ENCODE assay signal across 8 cellular contexts in genomic region chr2:196592912-196593881, GRCh38. TPM values are rescaled to one million over a fixed set of nuclear protein-coding genes. Genes with fewer than 3 reads are reported as not detected.
DNase-seq lines count a peak whose midpoint lies in the region; ATAC-seq lines count a peak whose summit lies in the region.

HECW2 (minus strand) TSS chr2:196593554.

- no peaks in the 10 kb centered on the region for H3K36me3 Mint-ChIP-seq in activated T-cell treated with anti-CD3 and anti-CD28 coated beads, Interleukin-2, amount 50 U/mL, for 24 hours (ENCODE audit: low read depth)
- H3K36me3 Mint-ChIP-seq in activated naive CD8-positive, alpha-beta T cell, result no peaks in the 10 kb centered on the region

- no peak within 1 kb of the TSS for H3K27ac Mint-ChIP-seq in activated T-cell treated with anti-CD3 and anti-CD28 coated beads, Interleukin-2, amount 50 U/mL, for 24 hours
- no peak within 1 kb of the TSS for H3K27ac Mint-ChIP-seq in activated naive CD8-positive, alpha-beta T cell

- intact Hi-C loops in head of caudate nucleus (cut with DNase I), result no loop called here

- peaks cover 79% of the 10 kb centered on the region for H3K27me3 Mint-ChIP-seq in activated T-cell treated with anti-CD3 and anti-CD28 coated beads, Interleukin-2, amount 50 U/mL, for 24 hours
- peaks cover 56% of the 10 kb centered on the region for H3K27me3 Mint-ChIP-seq in activated naive CD8-positive, alpha-beta T cell

- no peaks in the 10 kb centered on the region for H3K9me3 Mint-ChIP-seq in activated T-cell treated with anti-CD3 and anti-CD28 coated beads, Interleukin-2, amount 50 U/mL, for 24 hours
- H3K9me3 Mint-ChIP-seq in activated naive CD8-positive, alpha-beta T cell (ENCODE audit: low read depth), result no peaks in the 10 kb centered on the region

- ATAC-seq in HG02610 (IDR thresholded peaks at IDR 0.05; ENCODE audit: unreplicated experiment), result peak; percentile 52

- peak; percentile 43 for DNase-seq in activated T-cell treated with anti-CD3 and anti-CD28 coated beads, Interleukin-2, amount 50 U/mL, for 24 hours
- no peak for DNase-seq in activated T-cell treated with anti-CD3 and anti-CD28 coated beads, Interleukin-2, amount 50 U/mL, for 1 hour
- DNase-seq in NCI-H1694 treated with DMSO at 0.1 percent for 48 hours (lab: John Stamatoyannopoulos, UW) (peak; percentile 46), head of caudate nucleus (peak; percentile 58 to 92 (median 84)), occipital lobe (lab: John Stamatoyannopoulos, UW) (peak; percentile 67), MV-4-11 (lab: John Stamatoyannopoulos, UW) (no peak)

- peaks cover 9% of the 10 kb centered on the region for H3K4me1 Mint-ChIP-seq in activated T-cell treated with anti-CD3 and anti-CD28 coated beads, Interleukin-2, amount 50 U/mL, for 24 hours (ENCODE audit: low read depth)
- H3K4me1 Mint-ChIP-seq in activated naive CD8-positive, alpha-beta T cell (ENCODE audit: low read depth), result peaks cover 8% of the 10 kb centered on the region

- H3K4me3 Mint-ChIP-seq in activated T-cell treated with anti-CD3 and anti-CD28 coated beads, Interleukin-2, amount 50 U/mL, for 24 hours, result peak within 1 kb of the TSS; percentile 77
- peak within 1 kb of the TSS; percentile 88 for H3K4me3 Mint-ChIP-seq in activated naive CD8-positive, alpha-beta T cell

RNA-seq across cellular contexts. Expression of gene HECW2, which starts in this region (rescaled TPM):
- total RNA-seq in occipital lobe, result 64.7 TPM

Comparison
In these comparisons a context has a peak if more than half of its experiments do, and no peak if none do; other contexts are left out.
1. DNase-seq: peak in activated T-cell treated with anti-CD3 and anti-CD28 coated beads, Interleukin-2, amount 50 U/mL, for 24 hours (single experiment), NCI-H1694 treated with DMSO at 0.1 percent for 48 hours (single experiment), head of caudate nucleus (42 of 42) and occipital lobe (single experiment); none in activated T-cell treated with anti-CD3 and anti-CD28 coated beads, Interleukin-2, amount 50 U/mL, for 1 hour (single experiment) and MV-4-11 (single experiment).